8 cellular contexts compared by ENCODE assay signal in genomic region chr18:50559750-50560680, GRCh38.
DNase-seq lines count a peak whose midpoint lies in the region; ATAC-seq and TF ChIP-seq lines count a peak whose summit lies in the region.

Gene MAPK4, plus strand, starts transcription at chr18:50560087. Its CDS starts 103,872 bp downstream, at chr18:50663959.

- no peaks in the 10 kb centered on the region for H3K9me3 Mint-ChIP-seq in activated naive CD4-positive, alpha-beta T cell treated with anti-CD3 and anti-CD28 coated beads, Interleukin-2, amount 10 ng/mL, durations not matched to agents 7 days and 5 days

- peak; percentile 51 for DNase-seq in AG08396 (ENCODE audit: low spot score)
- DNase-seq in activated naive CD4-positive, alpha-beta T cell treated with anti-CD3 and anti-CD28 coated beads, Interleukin-2, amount 10 ng/mL, durations not matched to agents 7 days and 5 days = peak; percentile 38
- peak in 39 of 42 donors; percentile 34 to 83 (median 65) for DNase-seq in head of caudate nucleus
- no peak for DNase-seq in inferior parietal cortex (ENCODE audit: extremely low spot score)
- no peak for DNase-seq in NCI-H524 treated with DMSO at 0.1 percent for 48 hours (lab: John Stamatoyannopoulos, UW)

- peaks cover 9% of the 10 kb centered on the region for H3K4me1 ChIP-seq in neuron (ENCODE audit: insufficient read depth, low read length)

- peaks cover 8% of the 10 kb centered on the region for H3K27me3 ChIP-seq in neuron (ENCODE audit: insufficient read depth, low read length)

- H2AFZ ChIP-seq in neuron (ENCODE audit: low read depth, low read length) = peak within 1 kb of the TSS; percentile 98

- peak within 1 kb of the TSS; percentile 38 for H3K4me3 Mint-ChIP-seq in activated naive CD4-positive, alpha-beta T cell treated with anti-CD3 and anti-CD28 coated beads, Interleukin-2, amount 10 ng/mL, durations not matched to agents 7 days and 5 days

- H3K4me1 Mint-ChIP-seq in activated naive CD4-positive, alpha-beta T cell treated with anti-CD3 and anti-CD28 coated beads, Interleukin-2, amount 10 ng/mL, durations not matched to agents 7 days and 5 days = peaks cover 6% of the 10 kb centered on the region

- CTCF ChIA-PET in activated naive CD4-positive, alpha-beta T cell treated with anti-CD3 and anti-CD28 coated beads, Interleukin-2, amount 10 ng/mL, durations not matched to agents 7 days and 5 days (lab: Charles Lee) = no interaction called here

- peak within 1 kb of the TSS; percentile 55 for H3K4me3 ChIP-seq in neuron (ENCODE audit: low read length)

- no peak for TF ChIP-seq EP300 in Ishikawa (IDR thresholded peaks at IDR 0.05; ENCODE audit: borderline replicate concordance)

- peaks cover 4% of the 10 kb centered on the region for H3K9me3 ChIP-seq in neuron (ENCODE audit: low read length)

- H3K27me3 Mint-ChIP-seq in activated naive CD4-positive, alpha-beta T cell treated with anti-CD3 and anti-CD28 coated beads, Interleukin-2, amount 10 ng/mL, durations not matched to agents 7 days and 5 days = peaks cover 77% of the 10 kb centered on the region

- peak; percentile 67 for ATAC-seq in GM18511 (IDR thresholded peaks at IDR 0.05; ENCODE audit: unreplicated experiment)

- no peaks in the 10 kb centered on the region for H3K36me3 Mint-ChIP-seq in activated naive CD4-positive, alpha-beta T cell treated with anti-CD3 and anti-CD28 coated beads, Interleukin-2, amount 10 ng/mL, durations not matched to agents 7 days and 5 days

- TF ChIP-seq RAD21 in Ishikawa (IDR thresholded peaks at IDR 0.05; ENCODE audit: low read depth) = no peak

- H3K27ac Mint-ChIP-seq in activated naive CD4-positive, alpha-beta T cell treated with anti-CD3 and anti-CD28 coated beads, Interleukin-2, amount 10 ng/mL, durations not matched to agents 7 days and 5 days = peak within 1 kb of the TSS; percentile 25

- intact Hi-C loops in head of caudate nucleus (cut with DNase I) = no loop called here

- no peaks in the 10 kb centered on the region for H3K36me3 ChIP-seq in neuron (ENCODE audit: insufficient read depth, low read length)

TF ChIP-seq in Ishikawa, 13 proteins besides CTCF, POLR2A, EP300 and RAD21:
- TF ChIP-seq YY1 (IDR thresholded peaks at IDR 0.05; ENCODE audit: low read depth) (no peak), FOXM1 (IDR thresholded peaks at IDR 0.05; ENCODE audit: borderline replicate concordance, low read depth) (no peak), MAX (IDR thresholded peaks at IDR 0.05) (0 out of 2 replicates have a peak, but pooled peaks have one; percentile 7), NFIC (IDR thresholded peaks at IDR 0.05) (no peak), CREB1 (IDR thresholded peaks at IDR 0.05; ENCODE audit: low read depth) (no peak), TEAD4 (IDR thresholded peaks at IDR 0.05) (no peak), EGR1 (IDR thresholded peaks at IDR 0.05) (peak; percentile 23; the same call in 1 of the 2 replicates), TAF1 (IDR thresholded peaks at IDR 0.05; ENCODE audit: low read depth) (no peak), USF1 (IDR thresholded peaks at IDR 0.05) (no peak), TCF12 (IDR thresholded peaks at IDR 0.05; ENCODE audit: low read depth) (no peak)

Comparison
In these comparisons a context has a peak if more than half of its experiments do, and no peak if none do; other contexts are left out.
1. DNase-seq: peak in AG08396 (single experiment), activated naive CD4-positive, alpha-beta T cell treated with anti-CD3 and anti-CD28 coated beads, Interleukin-2, amount 10 ng/mL, durations not matched to agents 7 days and 5 days (single experiment) and head of caudate nucleus (39 of 42); none in inferior parietal cortex (single experiment) and NCI-H524 treated with DMSO at 0.1 percent for 48 hours (single experiment).